1 cellular context compared by ENCODE assay signal in genomic region chr17:57419940-57420522, GRCh38.
TF ChIP-seq lines count a peak whose summit lies in the region.

No MANE protein-coding gene starts in this region.

TF ChIP-seq in HCT116, 20 proteins besides CTCF, POLR2A, EP300 and RAD21 (continued from another document):
- TF ChIP-seq REST (IDR thresholded peaks at IDR 0.05; ENCODE audit: low read depth) (no peak), ELF1 (IDR thresholded peaks at IDR 0.05; ENCODE audit: borderline replicate concordance, low read depth) (no peak), ZBTB33 (IDR thresholded peaks at IDR 0.05; ENCODE audit: extremely low read depth, insufficient replicate concordance, low read length) (no peak)
